9 cellular contexts compared by ENCODE assay signal in the genomic region with DNA sequence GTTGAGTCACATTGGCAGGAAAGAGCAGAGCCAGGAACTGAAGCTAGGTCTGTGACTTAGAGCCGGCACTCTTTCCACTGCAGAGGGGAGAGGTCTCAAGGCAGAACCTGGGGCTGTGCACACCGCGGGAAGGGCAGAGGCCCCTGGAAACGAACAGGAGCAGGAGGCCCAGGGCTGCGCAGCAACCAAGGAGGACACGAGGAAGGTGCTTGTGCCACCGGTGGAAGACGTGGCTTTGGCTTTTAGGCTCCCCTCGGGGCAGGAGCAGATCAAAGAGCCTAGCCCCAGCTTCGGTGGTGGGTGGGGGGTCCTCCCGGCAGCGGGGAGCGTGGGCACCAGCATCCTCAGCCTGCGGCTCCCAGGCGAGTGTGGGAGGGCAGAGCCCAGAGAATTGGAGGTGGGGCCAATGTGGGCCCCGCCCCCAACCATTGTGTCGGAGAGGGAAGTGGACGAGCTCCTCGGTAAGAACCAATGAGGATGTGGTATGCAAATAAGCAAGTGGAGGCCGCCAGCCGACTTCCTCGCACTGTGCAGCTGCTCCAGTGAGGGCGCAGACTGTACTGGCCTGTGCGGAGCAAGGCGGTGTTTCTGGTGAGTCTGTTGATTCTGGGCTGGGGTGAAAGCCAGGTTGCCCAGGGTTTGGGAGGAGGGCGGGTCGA. TPM values are rescaled to one million over a fixed set of nuclear protein-coding genes. Genes with fewer than 3 reads are reported as not detected.
DNase-seq lines count a peak whose midpoint lies in the region; ATAC-seq and TF ChIP-seq lines count a peak whose summit lies in the region.
"Had no signal": no experiment of that assay in that cellular context is flagged by ENCODE, and none has a peak within 500 bp of the region (broad histone marks: within the 10 kb centered on the region; RNA-seq: fewer than 3 reads in every experiment).

A gene with protein sequence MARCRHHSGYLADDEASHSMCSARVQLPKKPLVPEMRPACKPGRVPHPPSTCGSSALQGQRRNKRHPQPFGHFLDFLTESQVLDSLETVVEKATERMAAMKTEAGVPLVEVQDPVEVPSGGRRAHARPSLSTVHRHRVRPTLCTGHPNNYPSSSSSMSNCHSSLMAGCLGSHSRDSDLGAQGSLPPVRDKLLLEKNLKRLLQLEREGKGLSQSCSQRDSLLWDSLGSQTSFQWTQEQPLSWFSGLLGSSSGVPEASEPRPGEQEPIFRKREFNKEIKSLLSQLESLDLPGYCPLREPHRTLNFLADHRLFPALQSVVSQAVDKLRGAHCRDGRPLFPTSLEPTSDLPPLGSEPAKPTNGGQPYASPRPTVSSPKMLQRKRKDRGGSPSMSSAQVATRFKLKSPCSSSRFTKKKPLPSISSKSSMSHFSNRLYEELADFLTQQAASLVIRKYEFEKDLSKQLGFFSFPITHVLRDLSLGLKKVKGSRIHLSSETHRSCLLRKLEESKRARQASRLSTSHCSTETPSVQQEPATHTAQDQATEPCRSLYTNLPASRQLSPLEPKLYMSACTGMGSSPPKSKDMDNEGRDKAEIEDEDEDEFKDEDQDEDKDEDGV (plus strand): TSS at position 524 of the 659 bp plus-strand sequence. CDS start 422 bp downstream, outside the sequence.

- no peaks in the 10 kb centered on the region for H3K9me3 Mint-ChIP-seq in CD8-positive, alpha-beta T cell
- H3K9me3 Mint-ChIP-seq in activated CD8-positive, alpha-beta T cell treated with anti-CD3 and anti-CD28 coated beads, Interleukin-2, amount 10 ng/mL, durations not matched to agents 7 days and 5 days (ENCODE audit: insufficient read depth): no peaks in the 10 kb centered on the region
- no peaks in the 10 kb centered on the region for H3K9me3 Mint-ChIP-seq in naive thymus-derived CD8-positive, alpha-beta T cell
- H3K9me3 Mint-ChIP-seq in HFFc6: no peaks in the 10 kb centered on the region

- H3K4me3 ChIP-seq in CD8-positive, alpha-beta T cell (ENCODE audit: low read depth, low read length): no peak within 1 kb of the TSS

- peak; percentile 32 to 74 (median 61) for DNase-seq in CD8-positive, alpha-beta T cell
- peak; percentile 86 for DNase-seq in NCI-H2029 (lab: John Stamatoyannopoulos, UW)
- DNase-seq in activated CD8-positive, alpha-beta T cell treated with anti-CD3 and anti-CD28 coated beads, Interleukin-2, amount 10 ng/mL, durations not matched to agents 7 days and 5 days: peak; percentile 74
- peak in 9 of 10 donors; percentile 20 to 71 (median 47) for DNase-seq in naive thymus-derived CD8-positive, alpha-beta T cell
- no peak for DNase-seq in HFFc6
- DNase-seq in hippocampal formation (lab: John Stamatoyannopoulos, UW): no peak
- DNase-seq in amniotic stem cell (lab: John Stamatoyannopoulos, UW): no peak
- DNase-seq in left cardiac atrium: no peak

- H3K27me3 Mint-ChIP-seq in CD8-positive, alpha-beta T cell (ENCODE audit: low read depth): no peaks in the 10 kb centered on the region
- no peaks in the 10 kb centered on the region for H3K27me3 Mint-ChIP-seq in activated CD8-positive, alpha-beta T cell treated with anti-CD3 and anti-CD28 coated beads, Interleukin-2, amount 10 ng/mL, durations not matched to agents 7 days and 5 days (ENCODE audit: low read depth)
- H3K27me3 Mint-ChIP-seq in naive thymus-derived CD8-positive, alpha-beta T cell: no peaks in the 10 kb centered on the region
- peaks cover 1% of the 10 kb centered on the region; the same call in 1 of the 2 replicates for H3K27me3 Mint-ChIP-seq in HFFc6 (ENCODE audit: insufficient read depth)

- no peak within 1 kb of the TSS for H3K4me3 Mint-ChIP-seq in CD8-positive, alpha-beta T cell
- no peak within 1 kb of the TSS for H3K4me3 Mint-ChIP-seq in activated CD8-positive, alpha-beta T cell treated with anti-CD3 and anti-CD28 coated beads, Interleukin-2, amount 10 ng/mL, durations not matched to agents 7 days and 5 days
- no peak within 1 kb of the TSS for H3K4me3 Mint-ChIP-seq in naive thymus-derived CD8-positive, alpha-beta T cell
- H3K4me3 Mint-ChIP-seq in HFFc6: no peak within 1 kb of the TSS

- no peaks in the 10 kb centered on the region for H3K27me3 ChIP-seq in CD8-positive, alpha-beta T cell (ENCODE audit: insufficient read depth, low read length)

- H3K4me1 Mint-ChIP-seq in CD8-positive, alpha-beta T cell (ENCODE audit: low read depth): peaks cover 22% of the 10 kb centered on the region
- peaks cover 33% of the 10 kb centered on the region for H3K4me1 Mint-ChIP-seq in activated CD8-positive, alpha-beta T cell treated with anti-CD3 and anti-CD28 coated beads, Interleukin-2, amount 10 ng/mL, durations not matched to agents 7 days and 5 days (ENCODE audit: low read depth)
- peaks cover 3 to 21% (median 19%) of the 10 kb centered on the region in 4 donors for H3K4me1 Mint-ChIP-seq in naive thymus-derived CD8-positive, alpha-beta T cell
- peaks cover 7% of the 10 kb centered on the region for H3K4me1 Mint-ChIP-seq in HFFc6 (ENCODE audit: low read depth)

- intact Hi-C loops in CD8-positive, alpha-beta T cell (cut with DNase I, micrococcal nuclease): loop anchor here in 1 of 2 experiments (5.0 kb wide), 1 partner anchor 35 kb away; a partner anchor contains a TSS
- intact Hi-C loops in left cardiac atrium (cut with DNase I): loop anchor here in 1 of 2 donors (5.0 kb wide), 1 partner anchor 55 kb away; no protein-coding TSS in a partner anchor

- peaks cover 23% of the 10 kb centered on the region for H3K4me1 ChIP-seq in CD8-positive, alpha-beta T cell (ENCODE audit: insufficient read depth, low read length)

- H3K27ac ChIP-seq in CD8-positive, alpha-beta T cell (ENCODE audit: low read depth, low read length): no peak within 1 kb of the TSS

- POLR2A ChIA-PET in CD8-positive, alpha-beta T cell (lab: Charles Lee): interaction anchor here (0.6 to 1.0 kb wide), 2 partner anchors 10 to 129 kb away, joined by 3 to 5 read pairs; a partner anchor contains a TSS
- POLR2A ChIA-PET in activated CD8-positive, alpha-beta T cell treated with anti-CD3 and anti-CD28 coated beads, Interleukin-2, amount 10 ng/mL, durations not matched to agents 7 days and 5 days (lab: Charles Lee): interaction anchor here (0.8 to 1.9 kb wide), 3 partner anchors 10 to 61 kb away, joined by 3 to 13 read pairs (median 4); a partner anchor contains a TSS
- POLR2A ChIA-PET in naive thymus-derived CD8-positive, alpha-beta T cell (lab: Charles Lee): interaction anchor here (0.6 to 1.4 kb wide), 3 partner anchors 10 to 21 kb away, joined by 3 to 6 read pairs (median 4); a partner anchor contains a TSS

- H3K36me3 ChIP-seq in CD8-positive, alpha-beta T cell (ENCODE audit: insufficient read depth, low read length): no peaks in the 10 kb centered on the region

- TF ChIP-seq CTCF in CD8-positive, alpha-beta T cell (IDR thresholded peaks at IDR 0.05): no peak
- no peak for TF ChIP-seq CTCF in HFFc6 (IDR thresholded peaks at IDR 0.05)

- H3K27ac Mint-ChIP-seq in CD8-positive, alpha-beta T cell: no peak within 1 kb of the TSS
- no peak within 1 kb of the TSS for H3K27ac Mint-ChIP-seq in activated CD8-positive, alpha-beta T cell treated with anti-CD3 and anti-CD28 coated beads, Interleukin-2, amount 10 ng/mL, durations not matched to agents 7 days and 5 days
- H3K27ac Mint-ChIP-seq in naive thymus-derived CD8-positive, alpha-beta T cell: peak within 1 kb of the TSS in 2 of 10 donors; percentile 34 to 39
- no peak within 1 kb of the TSS for H3K27ac Mint-ChIP-seq in HFFc6

- CTCF ChIA-PET in CD8-positive, alpha-beta T cell (lab: Charles Lee): interaction anchor here (6.6 to 7.5 kb wide), 2 partner anchors 10 to 14 kb away, joined by 66 to 83 read pairs; a partner anchor contains a TSS
- CTCF ChIA-PET in activated CD8-positive, alpha-beta T cell treated with anti-CD3 and anti-CD28 coated beads, Interleukin-2, amount 10 ng/mL, durations not matched to agents 7 days and 5 days (lab: Charles Lee): interaction anchor here (13.1 kb wide), 1 partner anchor 12 kb away, joined by 304 read pairs; a partner anchor contains a TSS

- peak; percentile 27 for ATAC-seq in CD8-positive, alpha-beta T cell
- ATAC-seq in activated CD8-positive, alpha-beta T cell treated with anti-CD3 and anti-CD28 coated beads, Interleukin-2, amount 10 ng/mL, durations not matched to agents 7 days and 5 days: peak; percentile 31
- peak; percentile 10 to 12 for ATAC-seq in naive thymus-derived CD8-positive, alpha-beta T cell
- no peak for ATAC-seq in left cardiac atrium

- H3K9me3 ChIP-seq in CD8-positive, alpha-beta T cell (ENCODE audit: low read length): no peaks in the 10 kb centered on the region

- H3K36me3 Mint-ChIP-seq in CD8-positive, alpha-beta T cell: peaks cover 14% of the 10 kb centered on the region
- H3K36me3 Mint-ChIP-seq in activated CD8-positive, alpha-beta T cell treated with anti-CD3 and anti-CD28 coated beads, Interleukin-2, amount 10 ng/mL, durations not matched to agents 7 days and 5 days (ENCODE audit: low read depth): peaks cover 13% of the 10 kb centered on the region
- peaks cover 0 to 12% (median 9%) of the 10 kb centered on the region in 3 donors for H3K36me3 Mint-ChIP-seq in naive thymus-derived CD8-positive, alpha-beta T cell
- peaks cover 8% of the 10 kb centered on the region for H3K36me3 Mint-ChIP-seq in HFFc6 (ENCODE audit: low read depth)

RNA-seq across cellular contexts. Expression of the gene that starts here (rescaled TPM):
- under 1 TPM; 0.19 to 0.33 TPM for total RNA-seq in CD8-positive, alpha-beta T cell
- total RNA-seq in activated CD8-positive, alpha-beta T cell treated with anti-CD3 and anti-CD28 coated beads, Interleukin-2, amount 10 ng/mL, durations not matched to agents 7 days and 5 days: 1 to 10 TPM in 1 of 2 experiments, under 1 TPM in 1; 0.66 to 1.6 TPM
- total RNA-seq in naive thymus-derived CD8-positive, alpha-beta T cell: under 1 TPM; 0.34 to 0.93 TPM
- not detected for polyA plus RNA-seq in naive thymus-derived CD8-positive, alpha-beta T cell
- under 1 TPM; 0.16 to 0.33 (median 0.23) TPM for total RNA-seq in HFFc6 (2021; fragmentation: NEBNext Ultra II Directional; extraction: Animal tissue kit (Norgen Biotek cat#: 25700))
- total RNA-seq in left cardiac atrium: under 1 TPM; 0.18 to 0.44 TPM
- total RNA-seq: skeletal muscle tissue had no signal

Comparison
In these comparisons a context has a peak if more than half of its experiments do, and no peak if none do; other contexts are left out.
1. Peak in DNase-seq and ATAC-seq in CD8-positive, alpha-beta T cell; RNA of the gene not detected or under 1 TPM.
2. Peak in DNase-seq and ATAC-seq in naive thymus-derived CD8-positive, alpha-beta T cell; RNA of the gene not detected or under 1 TPM.
3. DNase-seq: peak in NCI-H2029 (single experiment) and activated CD8-positive, alpha-beta T cell treated with anti-CD3 and anti-CD28 coated beads, Interleukin-2, amount 10 ng/mL, durations not matched to agents 7 days and 5 days (single experiment); none in HFFc6 (single experiment), hippocampal formation (0 of 2), amniotic stem cell (single experiment) and left cardiac atrium (single experiment).